In the genomic region with DNA sequence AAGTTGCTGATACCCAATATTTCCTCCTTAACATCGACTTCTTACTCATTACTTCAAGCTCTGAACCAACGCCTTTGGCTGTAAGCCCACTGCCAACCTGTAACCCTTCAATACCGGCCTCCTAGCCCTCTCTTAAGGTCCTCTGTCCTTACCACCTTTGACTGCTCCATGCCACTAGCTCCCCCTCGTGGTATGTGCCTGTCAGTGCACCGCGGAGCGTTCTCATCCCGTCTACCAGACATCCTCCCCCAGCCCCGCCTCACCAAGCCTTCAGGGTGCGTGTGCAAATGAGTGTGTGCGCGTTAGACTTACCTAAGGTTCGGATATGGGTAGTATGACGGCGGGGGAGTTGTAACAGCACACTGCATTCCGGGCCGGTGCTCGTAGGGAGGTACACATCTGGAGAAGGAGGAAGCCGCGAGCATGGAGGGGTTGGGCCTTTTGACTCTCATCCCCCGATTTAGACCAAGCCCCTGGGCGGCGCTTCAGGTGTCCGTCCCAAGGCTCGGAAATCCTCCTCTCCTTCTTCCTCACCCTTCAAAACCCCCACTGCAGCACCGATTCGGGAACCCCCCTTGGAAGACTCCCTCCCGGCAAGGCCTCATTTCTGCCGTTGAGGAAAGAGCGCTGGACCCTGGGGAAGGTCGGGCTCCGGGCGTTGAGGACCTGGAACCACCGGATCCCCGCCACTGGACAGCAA, we compare ENCODE assay signal across 8 cellular contexts. TPM values are rescaled to one million over a fixed set of nuclear protein-coding genes. Genes with fewer than 3 reads are reported as not detected.
DNase-seq lines count a peak whose midpoint lies in the region; ATAC-seq and TF ChIP-seq lines count a peak whose summit lies in the region.

No MANE protein-coding gene starts in this region.

- peaks cover 9% of the 10 kb centered on the region; the same call in 1 of the 2 replicates for H3F3A ChIP-seq in SU-DHL-6 (ENCODE audit: insufficient read depth)

- H3K79me2 ChIP-seq in SU-DHL-6 (ENCODE audit: insufficient read depth, low read length) = no peaks in the 10 kb centered on the region

- peak; percentile 39 for ATAC-seq in GM19395 (IDR thresholded peaks at IDR 0.05; ENCODE audit: unreplicated experiment)
- peak; percentile 39 to 76 (median 56) for ATAC-seq in heart right ventricle

- H2AFZ ChIP-seq in SU-DHL-6 (ENCODE audit: low read depth, low read length, severe bottlenecking) = peak overlapping the region; percentile 84

- H3K4me2 ChIP-seq in SU-DHL-6 (ENCODE audit: low read depth, low read length, poor library complexity, severe bottlenecking) = peak overlapping the region; percentile 63

- 19 to 23% methylated on average over 35 of the region's 35 CpGs for WGBS in heart right ventricle, 2 donors
- 14 to 16% methylated on average over 27 to 35 of the region's 35 CpGs for WGBS in tibial nerve, 2 donors

- H3K9me3 ChIP-seq in SU-DHL-6 (ENCODE audit: insufficient read depth, low read length) (no peaks in the 10 kb centered on the region), adipocyte (ENCODE audit: control insufficient read depth, low read length) (no peaks in the 10 kb centered on the region), heart right ventricle (no peaks in the 10 kb centered on the region), tibial nerve (no peaks in the 10 kb centered on the region)

- no peaks in the 10 kb centered on the region for H3K9me2 ChIP-seq in SU-DHL-6 (replicated peaks; ENCODE audit: insufficient read depth, low read length)

- TF ChIP-seq CTCF in AG09309 (IDR thresholded peaks at IDR 0.05; ENCODE audit: control insufficient read depth, insufficient read depth, low read depth, low read length, missing control alignments) = peak; percentile 99
- TF ChIP-seq CTCF in SU-DHL-6 (IDR thresholded peaks at IDR 0.05; ENCODE audit: insufficient read depth, low read length, poor library complexity, severe bottlenecking) = peak; percentile 100
- peak; percentile 95 to 99 (median 97) for TF ChIP-seq CTCF in heart right ventricle (IDR thresholded peaks at IDR 0.05)
- TF ChIP-seq CTCF in tibial nerve (IDR thresholded peaks at IDR 0.05) = peak; percentile 94 to 97 (median 96)

- peak in 1 of 2 donors; percentile 34 for TF ChIP-seq EP300 in tibial nerve (IDR thresholded peaks at IDR 0.05)

- TF ChIP-seq POLR2A in tibial nerve (IDR thresholded peaks at IDR 0.05) = no peak

- no peak for DNase-seq in AG09309 (ENCODE audit: low read depth)
- peak; percentile 56 for DNase-seq in NCI-H1048 (lab: John Stamatoyannopoulos, UW)
- peak; percentile 90 for DNase-seq in adipocyte (ENCODE audit: low read depth)
- peak; percentile 89 to 90 for DNase-seq in heart right ventricle
- peak; percentile 92 for DNase-seq in pons (ENCODE audit: low spot score)
- peak; percentile 77 to 93 for DNase-seq in tibial nerve (ENCODE audit: low spot score in 2 of 2)

- H4K20me1 ChIP-seq in SU-DHL-6 (ENCODE audit: low read depth, low read length) = no peaks in the 10 kb centered on the region

- H3K27ac ChIP-seq in SU-DHL-6 (ENCODE audit: low read depth, low read length) (no peak overlapping the region), heart right ventricle (peak overlapping the region in 3 of 10 donors; percentile 69 to 81 (median 76)), tibial nerve (peak overlapping the region in 1 of 4 donors; percentile 51)

- H3K9ac ChIP-seq in SU-DHL-6 (ENCODE audit: low read length) (peak overlapping the region; percentile 43), adipocyte (ENCODE audit: low read length) (peak overlapping the region; percentile 62)

- H3K4me3 ChIP-seq in AG09309 (ENCODE audit: control insufficient read depth, low read depth, low read length) (peak overlapping the region; percentile 21), SU-DHL-6 (ENCODE audit: insufficient read depth, low read length, poor library complexity, severe bottlenecking) (peak overlapping the region; percentile 45), adipocyte (ENCODE audit: low read length) (peak overlapping the region; percentile 51), heart right ventricle (peak overlapping the region in 8 of 10 donors; percentile 2 to 86 (median 65)), tibial nerve (peak overlapping the region in 2 of 4 donors; percentile 60 to 61)

- intact Hi-C loops in heart right ventricle (cut with DNase I) = loop anchor here (1.0 to 10.0 kb wide), 9 partner anchors 45 to 252 kb away; partner anchors contain the start of gene DCAF12 (in 1 of the 10)

- no peaks in the 10 kb centered on the region for H3K36me3 ChIP-seq in SU-DHL-6 (ENCODE audit: low read length)
- no peaks in the 10 kb centered on the region for H3K36me3 ChIP-seq in adipocyte (ENCODE audit: control insufficient read depth, insufficient read depth, low read length, severe bottlenecking)
- no peaks in the 10 kb centered on the region for H3K36me3 ChIP-seq in heart right ventricle
- H3K36me3 ChIP-seq in tibial nerve = no peaks in the 10 kb centered on the region

- H3K27me3 ChIP-seq in SU-DHL-6 (ENCODE audit: low read length) (no peaks in the 10 kb centered on the region), adipocyte (replicated peaks; ENCODE audit: control insufficient read depth, insufficient read depth, low read length) (no peaks in the 10 kb centered on the region), heart right ventricle (peaks cover 0 to 9% (median 0%) of the 10 kb centered on the region in 7 donors), tibial nerve (no peaks in the 10 kb centered on the region)

- peaks cover 36% of the 10 kb centered on the region for H3K4me1 ChIP-seq in adipocyte (ENCODE audit: control insufficient read depth, insufficient read depth, low read length)
- H3K4me1 ChIP-seq in heart right ventricle = peaks cover 6 to 53% (median 39%) of the 10 kb centered on the region in 9 donors
- peaks cover 0 to 49% (median 32%) of the 10 kb centered on the region in 4 donors for H3K4me1 ChIP-seq in tibial nerve

RNA-seq across cellular contexts. Expression of gene MYORG, which starts 2.8 kb away (rescaled TPM):
- total RNA-seq in heart right ventricle (1 to 10 TPM; 4.9 to 9.1 (median 7.1) TPM), tibial nerve (1 to 10 TPM; 4.8 to 9.0 (median 6.9) TPM)
- polyA plus RNA-seq in heart right ventricle = 1 to 10 TPM; 1.3 to 4.8 TPM

RNA-seq across cellular contexts. Expression of gene NUDT2, which starts 50.1 kb away (rescaled TPM):
- total RNA-seq in heart right ventricle (10 to 100 TPM; 14.4 to 24.8 (median 18.4) TPM), tibial nerve (10 to 100 TPM; 14.1 to 55.5 (median 25.4) TPM)
- polyA plus RNA-seq in heart right ventricle = 10 to 100 TPM; 17.2 to 28.9 TPM

RNA-seq across cellular contexts. Expression of gene KIF24, which starts 50.4 kb away (rescaled TPM):
- 1 to 10 TPM in 1 of 10 donors, under 1 TPM in 9; 0.25 to 1.2 (median 0.50) TPM for total RNA-seq in heart right ventricle
- under 1 TPM; 0.29 to 0.43 TPM for polyA plus RNA-seq in heart right ventricle
- total RNA-seq in tibial nerve = 1 to 10 TPM in 3 of 4 donors, under 1 TPM in 1; 0.59 to 1.9 (median 1.5) TPM
